In the genomic region with DNA sequence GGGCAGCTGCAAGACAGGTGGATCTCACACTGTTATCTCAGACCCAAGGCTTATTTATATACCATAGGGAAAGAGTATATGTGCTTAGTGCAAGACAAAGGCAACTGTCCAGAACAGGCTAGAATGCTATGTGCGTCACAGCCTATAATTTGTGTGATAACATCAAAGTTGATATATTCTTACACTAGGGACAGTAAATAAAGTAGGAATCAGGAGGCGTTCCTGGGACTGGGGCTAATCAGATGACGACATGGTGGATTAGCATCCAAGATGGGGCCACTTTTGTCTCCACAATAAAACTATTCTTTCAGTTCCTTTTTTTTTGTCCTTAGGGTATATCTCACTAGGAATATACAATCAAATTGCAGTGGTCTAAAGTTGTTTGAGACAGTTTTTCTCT, we compare ENCODE assay signal across 35 cellular contexts. TPM values are rescaled to one million over a fixed set of nuclear protein-coding genes. Genes with fewer than 3 reads are reported as not detected.
DNase-seq lines count a peak whose midpoint lies in the region; ATAC-seq, FAIRE-seq and TF ChIP-seq lines count a peak whose summit lies in the region.
"Had no signal": no experiment of that assay in that cellular context is flagged by ENCODE, and none has a peak within 500 bp of the region (broad histone marks: within the 10 kb centered on the region; RNA-seq: fewer than 3 reads in every experiment).

No MANE protein-coding gene starts in this region.

- CTCF ChIA-PET in Panc1 (lab: Charles Lee) = no interaction called here

- BruUV-seq in Panc1 (replicated peaks; lab: Mats Ljungman, UMichigan) = no TSS peak

- POLR2A ChIA-PET in Panc1 (lab: Charles Lee) = no interaction called here

- TF ChIP-seq CTCF in left ventricle myocardium inferior (IDR thresholded peaks at IDR 0.05; ENCODE audit: borderline replicate concordance) (no peak), Panc1 (IDR thresholded peaks at IDR 0.05) (no peak)

- FAIRE-seq in small intestine (lab: Jason Lieb, UNC) = no peak
- FAIRE-seq: A204.1, GM19239, H54 had no signal

- WGBS in small intestine, 3 donors = 33 to 44% (median 41%) methylated on average over 3 of the region's 3 CpGs

- intact Hi-C loops in left ventricle myocardium inferior (cut with micrococcal nuclease) = no loop called here
- intact Hi-C loops in Right ventricle myocardium inferior (cut with DNase I) = no loop called here
- intact Hi-C loops in Panc1 (cut with micrococcal nuclease; ENCODE audit: unreplicated experiment) = no loop called here

- in situ Hi-C loops in Panc1 (cut with HindIII; ENCODE audit: low pct_unique_long_range_greater_than_20kb, low sequenced_read_pairs) = no loop called here

- H3K4me3 ChIP-seq in left ventricle myocardium inferior (no peak overlapping the region), Panc1 (ENCODE audit: low read depth in 2 of 2, low read length in 2 of 2) (no peak overlapping the region), small intestine (ENCODE audit: low read depth in 1 of 2, low read length in 2 of 2) (no peak overlapping the region)
- H3K4me3 ChIP-seq: body of pancreas, heart right ventricle, ovary, smooth muscle cell had no signal

- H3K27me3 ChIP-seq in left ventricle myocardium inferior (ENCODE audit: low read depth) (no peaks in the 10 kb centered on the region), Panc1 (ENCODE audit: control insufficient read depth, insufficient read depth, low read length) (no peaks in the 10 kb centered on the region), small intestine (ENCODE audit: control insufficient read depth in 2 of 2, insufficient read depth in 2 of 2, low read length in 2 of 2) (no peaks in the 10 kb centered on the region)
- H3K27me3 ChIP-seq: body of pancreas, foreskin keratinocyte, heart right ventricle, ovary had no signal

- peaks cover 2% of the 10 kb centered on the region for H3K36me3 Mint-ChIP-seq in T-helper 17 cell (ENCODE audit: low read depth)
- H3K36me3 Mint-ChIP-seq: natural killer cell treated with Interleukin-12 subunit alpha and Interleukin-12 subunit beta and Interleukin-15 and Interleukin-18, amount 100 ng/mL, for 72 hours had no signal

- peaks cover 8% of the 10 kb centered on the region for H3K4me1 Mint-ChIP-seq in T-helper 17 cell
- H3K4me1 Mint-ChIP-seq: endodermal cell had no signal

- H3K27ac Mint-ChIP-seq in T-helper 17 cell = no peak overlapping the region
- H3K27ac Mint-ChIP-seq: activated CD4-positive, alpha-beta memory T cell treated with anti-CD3 and anti-CD28 coated beads, Interleukin-2, amount 10 ng/mL, durations not matched to agents 7 days and 5 days; activated T-helper 17 cell treated with anti-CD3 and anti-CD28 coated beads, Interleukin-2, amount 50 U/mL, for 72 hours; endodermal cell; natural killer cell treated with Interleukin-12 subunit alpha and Interleukin-12 subunit beta and Interleukin-15 and Interleukin-18, amount 100 ng/mL, for 72 hours had no signal

- H3K27ac ChIP-seq in left ventricle myocardium inferior (replicated peaks) (peak overlapping the region; percentile 49), Panc1 (ENCODE audit: low read length) (0 out of 2 replicates have a peak overlapping the region, but pooled peaks have one; percentile 23), small intestine (ENCODE audit: low read depth in 1 of 2, low read length in 1 of 2) (peak overlapping the region in 1 of 2 donors; percentile 71)
- H3K27ac ChIP-seq: body of pancreas, foreskin keratinocyte, ovary had no signal

- ATAC-seq in Right ventricle myocardium inferior (no peak), Panc1 (no peak), GM18873 (IDR thresholded peaks at IDR 0.05; ENCODE audit: low FRiP score, unreplicated experiment) (no peak), T-helper 17 cell (no peak)
- ATAC-seq: activated T-helper 17 cell treated with anti-CD3 and anti-CD28 coated beads, Interleukin-2, amount 50 U/mL, for 72 hours; body of pancreas; esophagus mucosa; foreskin keratinocyte; natural killer cell treated with Interleukin-12 subunit alpha and Interleukin-12 subunit beta and Interleukin-15 and Interleukin-18, amount 100 ng/mL, for 72 hours; stimulated activated naive CD8-positive, alpha-beta T cell treated with anti-CD3 and anti-CD28 coated beads, Interleukin-15, Interleukin-2, amounts not matched to agents 100 U/mL and 50 U/mL, for 24 hours had no signal

- H3K9me3 ChIP-seq in left ventricle myocardium inferior (replicated peaks) (no peaks in the 10 kb centered on the region), Panc1 (ENCODE audit: control insufficient read depth, insufficient read depth, low read depth, low read length) (no peaks in the 10 kb centered on the region), small intestine (ENCODE audit: control insufficient read depth, low read depth) (no peaks in the 10 kb centered on the region), T-helper 17 cell (ENCODE audit: control insufficient read depth, low read length, poor library complexity, severe bottlenecking) (no peaks in the 10 kb centered on the region)
- H3K9me3 ChIP-seq: body of pancreas, heart right ventricle, ovary had no signal

- H3K4me1 ChIP-seq in left ventricle myocardium inferior (peaks cover 5% of the 10 kb centered on the region), Panc1 (ENCODE audit: control insufficient read depth, insufficient read depth, low read length) (peaks cover 11% of the 10 kb centered on the region; the same call in 1 of the 2 replicates), small intestine (ENCODE audit: control insufficient read depth in 2 of 2, insufficient read depth in 1 of 2, low read depth in 1 of 2, low read length in 1 of 2) (no peaks in the 10 kb centered on the region)
- H3K4me1 ChIP-seq: body of pancreas had no signal

- H3K27me3 Mint-ChIP-seq in T-helper 17 cell = no peaks in the 10 kb centered on the region
- H3K27me3 Mint-ChIP-seq: activated T-helper 17 cell treated with anti-CD3 and anti-CD28 coated beads, Interleukin-2, amount 50 U/mL, for 72 hours; central memory CD8-positive, alpha-beta T cell had no signal

- DNase-seq in left ventricle myocardium inferior = no peak
- no peak for DNase-seq in Right ventricle myocardium inferior (ENCODE audit: missing footprints)
- no peak for DNase-seq in Panc1 (ENCODE audit: low read depth, low spot score)
- peak; percentile 86 for DNase-seq in foreskin melanocyte
- peak; percentile 22 for DNase-seq in small intestine
- no peak for DNase-seq in SIG-M5 (lab: John Stamatoyannopoulos, UW)
- no peak for DNase-seq in T-helper 17 cell
- DNase-seq: activated CD4-positive, alpha-beta memory T cell treated with anti-CD3 and anti-CD28 coated beads, Interleukin-2, amount 10 ng/mL, durations not matched to agents 7 days and 5 days; activated CD8-positive, alpha-beta memory T cell treated with anti-CD3 and anti-CD28 coated beads, Interleukin-2, amount 50 U/mL, for 48 hours; activated naive CD4-positive, alpha-beta T cell treated with anti-CD3 and anti-CD28 coated beads, Interleukin-2, amount 50 U/mL, for 16 hours; body of pancreas; CD4-positive, CD25-positive, alpha-beta regulatory T cell; dermis blood vessel endothelial cell; DMS79 treated with DMSO at 0.1 percent for 48 hours; endodermal cell; foreskin keratinocyte; GF-D8; heart right ventricle; Kasumi-1; kidney glomerular epithelial cell; NCI-H1048; NCI-H187; NCI-H2171; ovary; stimulated activated CD4-positive, alpha-beta T cell treated with anti-CD3 and anti-CD28 coated beads, Interleukin-1b, Interleukin-23, amount 100 ng/mL, for 48 hours; stimulated activated naive CD8-positive, alpha-beta T cell treated with anti-CD3 and anti-CD28 coated beads, Interleukin-15, Interleukin-2, amounts not matched to agents 100 U/mL and 50 U/mL, for 24 hours had no signal

- no peak overlapping the region for H3K4me3 Mint-ChIP-seq in T-helper 17 cell
- H3K4me3 Mint-ChIP-seq: activated CD4-positive, alpha-beta memory T cell treated with anti-CD3 and anti-CD28 coated beads, Interleukin-2, amount 10 ng/mL, durations not matched to agents 7 days and 5 days; activated T-helper 17 cell treated with anti-CD3 and anti-CD28 coated beads, Interleukin-2, amount 50 U/mL, for 72 hours; CD4-positive, CD25-positive, alpha-beta regulatory T cell; central memory CD8-positive, alpha-beta T cell; endodermal cell; natural killer cell treated with Interleukin-12 subunit alpha and Interleukin-12 subunit beta and Interleukin-15 and Interleukin-18, amount 100 ng/mL, for 72 hours had no signal

- H3K36me3 ChIP-seq in left ventricle myocardium inferior = no peaks in the 10 kb centered on the region
- no peaks in the 10 kb centered on the region for H3K36me3 ChIP-seq in Panc1 (ENCODE audit: control insufficient read depth, insufficient read depth, low read length)
- no peaks in the 10 kb centered on the region for H3K36me3 ChIP-seq in small intestine (ENCODE audit: control insufficient read depth in 2 of 2, insufficient read depth in 2 of 2, low read length in 2 of 2)
- H3K36me3 ChIP-seq: heart right ventricle, ovary had no signal

RNA-seq across cellular contexts. Expression of gene IER3, which starts 54.9 kb away (rescaled TPM):
- total RNA-seq in left ventricle myocardium inferior (41.4 TPM), Right ventricle myocardium inferior (19.2 TPM), Panc1 (2021; ENCODE audit: unreplicated experiment) (106 TPM), T-helper 17 cell (10 to 100 TPM in 1 of 2 donors, 1 to 10 TPM in 1; 9.6 to 11.3 TPM)
- polyA plus RNA-seq in Panc1 (2012; ENCODE audit: insufficient read length) = 166 TPM
- polyA plus RNA-seq in small intestine = 10 to 100 TPM; 13.6 to 69.5 (median 15.7) TPM

RNA-seq across cellular contexts. Expression of gene FLOT1, which starts 56.7 kb away (rescaled TPM):
- 223 TPM for total RNA-seq in left ventricle myocardium inferior
- 240 TPM for total RNA-seq in Right ventricle myocardium inferior
- 176 TPM for total RNA-seq in Panc1 (2021; ENCODE audit: unreplicated experiment)
- 221 TPM for polyA plus RNA-seq in Panc1 (2012; ENCODE audit: insufficient read length)
- polyA plus RNA-seq in small intestine = 100 to 1,000 TPM; 134 to 166 (median 153) TPM
- 10 to 100 TPM; 25.6 to 39.0 TPM for total RNA-seq in T-helper 17 cell

Comparison
In these comparisons a context has a peak if more than half of its experiments do, and no peak if none do; other contexts are left out.
1. DNase-seq: peak in foreskin melanocyte (single experiment) and small intestine (single experiment); none in left ventricle myocardium inferior (single experiment), Right ventricle myocardium inferior (single experiment), Panc1 (single experiment), SIG-M5 (single experiment) and T-helper 17 cell (0 of 3).